In genomic region chr16:30874821-30875717, GRCh38 we compare ENCODE assay signal across 1 cellular context.
A peak's percentile ranks its signal among the peaks of the same experiment; 100 is the strongest.
TF ChIP-seq lines count a peak whose summit lies in the region.

No MANE protein-coding gene starts in this region.

TF ChIP-seq in IMR-90, 13 proteins besides CTCF, POLR2A, EP300 and RAD21 (continued from another document):
- TF ChIP-seq RCOR1 (IDR thresholded peaks at IDR 0.05; ENCODE audit: insufficient replicate concordance, low read length) (peak; percentile 34), SMC3 (IDR thresholded peaks at IDR 0.05; ENCODE audit: low read depth, low read length) (no peak), MAZ (IDR thresholded peaks at IDR 0.05; ENCODE audit: borderline replicate concordance, low read depth, low read length) (peak; percentile 38; the same call in 1 of the 2 replicates), FOS (IDR thresholded peaks at IDR 0.05; ENCODE audit: low read depth, low read length) (no peak), MXI1 (IDR thresholded peaks at IDR 0.05; ENCODE audit: borderline replicate concordance, low read depth, low read length) (peak; percentile 73)
- TF ChIP-seq, protein P1, sequence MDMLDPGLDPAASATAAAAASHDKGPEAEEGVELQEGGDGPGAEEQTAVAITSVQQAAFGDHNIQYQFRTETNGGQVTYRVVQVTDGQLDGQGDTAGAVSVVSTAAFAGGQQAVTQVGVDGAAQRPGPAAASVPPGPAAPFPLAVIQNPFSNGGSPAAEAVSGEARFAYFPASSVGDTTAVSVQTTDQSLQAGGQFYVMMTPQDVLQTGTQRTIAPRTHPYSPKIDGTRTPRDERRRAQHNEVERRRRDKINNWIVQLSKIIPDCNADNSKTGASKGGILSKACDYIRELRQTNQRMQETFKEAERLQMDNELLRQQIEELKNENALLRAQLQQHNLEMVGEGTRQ (IDR thresholded peaks at IDR 0.05; ENCODE audit: low read depth, low read length) = no peak; the same call in 1 of the 2 replicates
